In genomic region chr19:52535336-52535830, GRCh38 we compare ENCODE assay signal across 8 cellular contexts. TPM values are rescaled to one million over a fixed set of nuclear protein-coding genes. Genes with fewer than 3 reads are reported as not detected.
DNase-seq lines count a peak whose midpoint lies in the region; ATAC-seq, FAIRE-seq and TF ChIP-seq lines count a peak whose summit lies in the region.
"Not testable (repeated sequence)": the region's sequence is repeated elsewhere in the genome, so short reads cannot be mapped to it uniquely, and the experiment has no call there.

No MANE protein-coding gene starts in this region.

- not testable (repeated sequence) for H3K36me3 ChIP-seq in CD8-positive, alpha-beta memory T cell (ENCODE audit: insufficient read depth, low read length); astrocyte (ENCODE audit: insufficient read depth, low read length); fibroblast of lung (ENCODE audit: control insufficient read depth, insufficient read depth, low read length); kidney epithelial cell (ENCODE audit: control insufficient read depth, insufficient read depth, low read length); ovary; testis (ENCODE audit: low read depth, missing control alignments)

- WGBS in ovary, 3 donors = 1 to 2% (median 2%) methylated on average over 18 of the region's 18 CpGs
- 4 to 6% methylated on average over 13 to 18 of the region's 18 CpGs for WGBS in testis, 2 donors

- CTCF ChIA-PET in CD8-positive, alpha-beta memory T cell (lab: Charles Lee) = interaction anchor here (0.9 kb wide), 1 partner anchor 8 kb away, joined by 3 read pairs; no protein-coding TSS in a partner anchor

- TF ChIP-seq EP300 in ovary (IDR thresholded peaks at IDR 0.05) = not testable (repeated sequence)

- peak overlapping the region; percentile 25 for H3K9ac ChIP-seq in astrocyte (ENCODE audit: low read length)
- not testable (repeated sequence) for H3K9ac ChIP-seq in fibroblast of lung (ENCODE audit: insufficient read depth, low read length)

- not testable (repeated sequence) for H3K4me1 ChIP-seq in CD8-positive, alpha-beta memory T cell (ENCODE audit: insufficient read depth, low read length); astrocyte (ENCODE audit: insufficient read depth, low read length); fibroblast of lung (ENCODE audit: control insufficient read depth, extremely low read depth, insufficient read depth, low read length); ovary (ENCODE audit: insufficient read depth); testis

- peaks cover 8 to 36% (median 13%) of the 10 kb centered on the region in 3 donors for H3K36me3 Mint-ChIP-seq in CD8-positive, alpha-beta memory T cell
- peaks cover 26% of the 10 kb centered on the region for H3K36me3 Mint-ChIP-seq in astrocyte (ENCODE audit: low read depth, unreplicated experiment)

- H3K27me3 Mint-ChIP-seq in CD8-positive, alpha-beta memory T cell; astrocyte (ENCODE audit: low read depth, unreplicated experiment): not testable (repeated sequence)

- H3K79me2 ChIP-seq in astrocyte (ENCODE audit: insufficient read depth, low read length); fibroblast of lung (ENCODE audit: control insufficient read depth, insufficient read depth, low read length): not testable (repeated sequence)

- peak; percentile 14 for ATAC-seq in HG03135 (IDR thresholded peaks at IDR 0.05; ENCODE audit: unreplicated experiment)

- peak overlapping the region; percentile 68 for H3K4me3 ChIP-seq in CD8-positive, alpha-beta memory T cell (ENCODE audit: low read length)
- H3K4me3 ChIP-seq in WI38 (ENCODE audit: low read depth, low read length) = peak overlapping the region; percentile 71
- peak overlapping the region; percentile 49 for H3K4me3 ChIP-seq in astrocyte (ENCODE audit: insufficient read depth, low read depth, low read length)
- H3K4me3 ChIP-seq in fibroblast of lung (replicated peaks in 1 of 4; ENCODE audit: control extremely low read depth in 1 of 4, insufficient read depth in 1 of 4, low read depth in 3 of 4, low read length in 4 of 4) = peak overlapping the region; percentile 67 to 76 (median 70)
- H3K4me3 ChIP-seq in kidney epithelial cell (ENCODE audit: low read depth, low read length) = peak overlapping the region; percentile 56
- H3K4me3 ChIP-seq in ovary = peak overlapping the region; percentile 55
- peak overlapping the region; percentile 58 to 62 for H3K4me3 ChIP-seq in testis

- DNase-seq in CD8-positive, alpha-beta memory T cell = peak in 2 of 5 donors; percentile 30 to 57
- not testable (repeated sequence) for DNase-seq in astrocyte (ENCODE audit: low read depth); fibroblast of lung (ENCODE audit: low read depth in 2 of 2); kidney epithelial cell (ENCODE audit: low read depth); testis
- peak; percentile 10 to 46 (median 29) for DNase-seq in ovary

- peaks cover 44 to 68% (median 56%) of the 10 kb centered on the region in 3 donors for H3K4me1 Mint-ChIP-seq in CD8-positive, alpha-beta memory T cell
- H3K4me1 Mint-ChIP-seq in astrocyte (ENCODE audit: low read depth, unreplicated experiment) = not testable (repeated sequence)

- POLR2A ChIA-PET in CD8-positive, alpha-beta memory T cell (lab: Charles Lee) = interaction anchor here (0.7 kb wide), 2 partner anchors 9 to 291 kb away, joined by 5 read pairs; no protein-coding TSS in a partner anchor

- peak overlapping the region; percentile 35 for H2AFZ ChIP-seq in astrocyte (ENCODE audit: low read depth, low read length)
- peak overlapping the region; percentile 16 for H2AFZ ChIP-seq in fibroblast of lung (ENCODE audit: low read length)

- H3K27me3 ChIP-seq in CD8-positive, alpha-beta memory T cell (ENCODE audit: insufficient read depth, low read length, poor library complexity, severe bottlenecking); astrocyte (ENCODE audit: insufficient read depth, low read length); fibroblast of lung (ENCODE audit: control insufficient read depth, insufficient read depth, low read length); kidney epithelial cell (ENCODE audit: control insufficient read depth, insufficient read depth, low read length); ovary; testis: not testable (repeated sequence)

- not testable (repeated sequence) for TF ChIP-seq CTCF in WI38 (IDR thresholded peaks at IDR 0.05; ENCODE audit: low read depth, low read length); astrocyte (IDR thresholded peaks at IDR 0.05; ENCODE audit: insufficient read depth, low read depth, low read length); fibroblast of lung (conservative IDR thresholded peaks at IDR 0.05 in 1 of 2, IDR thresholded peaks at IDR 0.05 in 1 of 2; ENCODE audit: low read depth in 1 of 2, low read length in 2 of 2); kidney epithelial cell (IDR thresholded peaks at IDR 0.05; ENCODE audit: insufficient read depth, low read length, poor library complexity, severe bottlenecking); ovary (IDR thresholded peaks at IDR 0.05); testis (IDR thresholded peaks at IDR 0.05)

- intact Hi-C loops in ovary (cut with DNase I); testis (cut with DNase I; ENCODE audit: low total_unique reads): not testable (repeated sequence)

- not testable (repeated sequence) for H3K9me3 Mint-ChIP-seq in CD8-positive, alpha-beta memory T cell; astrocyte (ENCODE audit: unreplicated experiment)

- not testable (repeated sequence) for H4K20me1 ChIP-seq in astrocyte (ENCODE audit: insufficient read depth, low read length); fibroblast of lung (ENCODE audit: control insufficient read depth, extremely low read depth, insufficient read depth, low read length)

- FAIRE-seq in astrocyte (lab: Jason Lieb, UNC) = not testable (repeated sequence)

- peak overlapping the region; percentile 80 to 99 (median 92) for H3K27ac Mint-ChIP-seq in CD8-positive, alpha-beta memory T cell
- H3K27ac Mint-ChIP-seq in astrocyte (ENCODE audit: unreplicated experiment) = peak overlapping the region; percentile 47

- TF ChIP-seq POLR2A in ovary (IDR thresholded peaks at IDR 0.05); testis (IDR thresholded peaks at IDR 0.05): not testable (repeated sequence)

- peak overlapping the region; percentile 82 to 96 (median 95) for H3K4me3 Mint-ChIP-seq in CD8-positive, alpha-beta memory T cell
- peak overlapping the region; percentile 84 for H3K4me3 Mint-ChIP-seq in astrocyte (ENCODE audit: unreplicated experiment)

- peak overlapping the region; percentile 47 for H3K27ac ChIP-seq in CD8-positive, alpha-beta memory T cell (ENCODE audit: low read depth, low read length)
- not testable (repeated sequence) for H3K27ac ChIP-seq in astrocyte (ENCODE audit: low read depth, low read length); fibroblast of lung (ENCODE audit: insufficient read depth, low read length)
- H3K27ac ChIP-seq in ovary = peak overlapping the region in 1 of 2 donors; percentile 40
- peak overlapping the region in 1 of 2 donors; percentile 76 for H3K27ac ChIP-seq in testis

- H3K4me2 ChIP-seq in astrocyte (ENCODE audit: low read length) = peak overlapping the region; percentile 92
- H3K4me2 ChIP-seq in fibroblast of lung (ENCODE audit: extremely low read depth, insufficient read depth, low read length) = peak overlapping the region; percentile 72

- not testable (repeated sequence) for H3K9me3 ChIP-seq in CD8-positive, alpha-beta memory T cell (ENCODE audit: low read length); astrocyte (ENCODE audit: insufficient read depth, low read depth, low read length); fibroblast of lung (ENCODE audit: control insufficient read depth, insufficient read depth, low read depth, low read length); ovary; testis

RNA-seq across cellular contexts. Expression of gene ZNF808, which starts 7.9 kb away (rescaled TPM):
- 10 to 100 TPM; 28.2 to 31.9 TPM for total RNA-seq in CD8-positive, alpha-beta memory T cell
- polyA plus RNA-seq in CD8-positive, alpha-beta memory T cell = 14.4 TPM
- total RNA-seq in astrocyte (15.1 and 18.0 TPM in 2 replicates), fibroblast of lung (17.7 and 23.1 TPM in 2 replicates), kidney epithelial cell (12.4 and 15.0 TPM in 2 replicates), ovary (10 to 100 TPM in 6 of 7 donors, 1 to 10 TPM in 1; 8.8 to 26.4 (median 21.7) TPM), testis (10 to 100 TPM; 28.4 to 31.5 TPM)
- polyA plus RNA-seq in fibroblast of lung (6.0 and 6.1 TPM in 2 replicates), ovary (1 to 10 TPM; 6.0 to 7.5 TPM), testis (ENCODE audit: insufficient read depth, low read depth, low replicate concordance) (10.0 TPM)
- 2.4 and 2.5 TPM in 2 replicates for polyA plus RNA-seq in fibroblast of lung (2012)
- 3.5 and 5.7 TPM in 2 replicates for polyA minus RNA-seq in fibroblast of lung (ENCODE audit: low replicate concordance)

RNA-seq across cellular contexts. Expression of gene ZNF701, which starts 34.7 kb away (rescaled TPM):
- 10 to 100 TPM; 16.8 to 18.3 TPM for total RNA-seq in CD8-positive, alpha-beta memory T cell
- 17.7 TPM for polyA plus RNA-seq in CD8-positive, alpha-beta memory T cell
- total RNA-seq in astrocyte = 10.9 and 15.6 TPM in 2 replicates
- total RNA-seq in fibroblast of lung = 12.6 and 18.8 TPM in 2 replicates
- polyA plus RNA-seq in fibroblast of lung = 5.7 and 6.8 TPM in 2 replicates
- 2.6 and 3.0 TPM in 2 replicates for polyA plus RNA-seq in fibroblast of lung (2012)
- polyA minus RNA-seq in fibroblast of lung (ENCODE audit: low replicate concordance) = 5.4 and 10.9 TPM in 2 replicates
- 11.0 and 14.6 TPM in 2 replicates for total RNA-seq in kidney epithelial cell
- 10 to 100 TPM in 6 of 7 donors, 1 to 10 TPM in 1; 9.2 to 21.7 (median 15.7) TPM for total RNA-seq in ovary
- 1 to 10 TPM; 7.3 to 7.9 TPM for polyA plus RNA-seq in ovary
- 10 to 100 TPM; 21.3 to 22.4 TPM for total RNA-seq in testis
- 8.9 TPM for polyA plus RNA-seq in testis (ENCODE audit: insufficient read depth, low read depth, low replicate concordance)
